ENCODE assay signal across 34 cellular contexts in genomic region chr12:79247494-79247893, GRCh38.
"Had no signal": no experiment of that assay in that cellular context is flagged by ENCODE, and none has a peak within 500 bp of the region (broad histone marks: within the 10 kb centered on the region; RNA-seq: fewer than 3 reads in every experiment).

No MANE protein-coding gene starts in this region.

- H3K4me3 ChIP-seq: ascending aorta, breast epithelium, cardiac muscle cell, colonic mucosa, esophagus squamous epithelium, gastroesophageal sphincter had no signal

- H3K4me1 ChIP-seq: ascending aorta, breast epithelium, colonic mucosa, esophagus squamous epithelium, gastroesophageal sphincter had no signal

- H3K36me3 Mint-ChIP-seq: activated CD4-positive, alpha-beta memory T cell treated with anti-CD3 and anti-CD28 coated beads for 36 hours; activated CD8-positive, alpha-beta memory T cell treated with anti-CD3 and anti-CD28 coated beads, Interleukin-2, amount 10 ng/mL, durations not matched to agents 7 days and 5 days; activated naive CD4-positive, alpha-beta T cell treated with anti-CD3 and anti-CD28 coated beads, Interleukin-2, amount 10 ng/mL, durations not matched to agents 7 days and 5 days; activated naive CD4-positive, alpha-beta T cell treated with anti-CD3 and anti-CD28 coated beads, Interleukin-2, amount 50 U/mL, for 72 hours; activated naive CD8-positive, alpha-beta T cell treated with anti-CD3 and anti-CD28 coated beads, Interleukin-2, amount 10 ng/mL, durations not matched to agents 7 days and 5 days had no signal

- H3K36me3 ChIP-seq: ascending aorta, breast epithelium, cardiac muscle cell, colonic mucosa, esophagus squamous epithelium, gastroesophageal sphincter had no signal

- H3K9me3 ChIP-seq: ascending aorta, breast epithelium, colonic mucosa, esophagus squamous epithelium, gastroesophageal sphincter had no signal

- H3K9me3 Mint-ChIP-seq: activated naive CD8-positive, alpha-beta T cell treated with anti-CD3 and anti-CD28 coated beads, Interleukin-2, amount 10 ng/mL, durations not matched to agents 7 days and 5 days had no signal

- H3K4me1 Mint-ChIP-seq: activated CD4-positive, alpha-beta T cell treated with anti-CD3 and anti-CD28 coated beads for 36 hours; activated CD4-positive, alpha-beta T cell treated with anti-CD3 and anti-CD28 coated beads, Interleukin-2, amount 10 ng/mL, durations not matched to agents 24 days and 14 days; activated CD8-positive, alpha-beta memory T cell treated with anti-CD3 and anti-CD28 coated beads, Interleukin-2, amount 10 ng/mL, durations not matched to agents 7 days and 5 days; activated naive CD4-positive, alpha-beta T cell treated with anti-CD3 and anti-CD28 coated beads, Interleukin-2, amount 10 ng/mL, durations not matched to agents 7 days and 5 days; activated naive CD8-positive, alpha-beta T cell treated with anti-CD3 and anti-CD28 coated beads, Interleukin-2, amount 10 ng/mL, durations not matched to agents 7 days and 5 days; brain; T-helper 17 cell had no signal

- DNase-seq: activated CD4-positive, alpha-beta memory T cell treated with anti-CD3 and anti-CD28 coated beads for 36 hours; activated CD4-positive, alpha-beta T cell treated with anti-CD3 and anti-CD28 coated beads for 36 hours; activated CD4-positive, alpha-beta T cell treated with anti-CD3 and anti-CD28 coated beads, Interleukin-2, amount 10 ng/mL, durations not matched to agents 24 days and 14 days; activated CD4-positive, CD25-positive, alpha-beta regulatory T cell; activated CD4-positive, CD25-positive, alpha-beta regulatory T cell treated with anti-CD3 and anti-CD28 coated beads, Interleukin-2, amount 50 U/mL, for 72 hours; activated CD8-positive, alpha-beta memory T cell treated with anti-CD3 and anti-CD28 coated beads, Interleukin-2, amount 10 ng/mL, durations not matched to agents 7 days and 5 days; activated CD8-positive, alpha-beta memory T cell treated with anti-CD3 and anti-CD28 coated beads, Interleukin-2, amount 50 U/mL, for 4 hours; activated CD8-positive, alpha-beta T cell treated with anti-CD3 and anti-CD28 coated beads, Interleukin-2, amount 10 ng/mL, durations not matched to agents 7 days and 5 days; activated gamma-delta T cell; activated naive CD4-positive, alpha-beta T cell; activated naive CD4-positive, alpha-beta T cell treated with anti-CD3 and anti-CD28 coated beads, Interleukin-2, amount 10 ng/mL, durations not matched to agents 7 days and 5 days; activated naive CD8-positive, alpha-beta T cell treated with anti-CD3 and anti-CD28 coated beads, Interleukin-2, amount 10 ng/mL, durations not matched to agents 7 days and 5 days; activated T-cell treated with anti-CD3 and anti-CD28 coated beads, Interleukin-2, amount 50 U/mL, for 1 hour; activated T-cell treated with anti-CD3 and anti-CD28 coated beads, Interleukin-2, amount 50 U/mL, for 72 hours; central memory CD4-positive, alpha-beta T cell; cerebellar nuclear complex; colonic mucosa; effector CD8-positive, alpha-beta T cell; esophagus squamous epithelium; foreskin melanocyte; T-helper 1 cell; T-helper 17 cell; T1000; WERI-Rb-1 had no signal

- H3K27ac Mint-ChIP-seq: activated CD4-positive, alpha-beta memory T cell treated with anti-CD3 and anti-CD28 coated beads for 36 hours; activated CD4-positive, alpha-beta T cell treated with anti-CD3 and anti-CD28 coated beads for 36 hours; activated CD4-positive, alpha-beta T cell treated with anti-CD3 and anti-CD28 coated beads, Interleukin-2, amount 10 ng/mL, durations not matched to agents 24 days and 14 days; activated CD8-positive, alpha-beta memory T cell treated with anti-CD3 and anti-CD28 coated beads, Interleukin-2, amount 10 ng/mL, durations not matched to agents 7 days and 5 days; activated CD8-positive, alpha-beta T cell treated with anti-CD3 and anti-CD28 coated beads, Interleukin-2, amount 10 ng/mL, durations not matched to agents 7 days and 5 days; activated naive CD4-positive, alpha-beta T cell treated with anti-CD3 and anti-CD28 coated beads, Interleukin-2, amount 10 ng/mL, durations not matched to agents 7 days and 5 days; activated naive CD4-positive, alpha-beta T cell treated with anti-CD3 and anti-CD28 coated beads, Interleukin-2, amount 50 U/mL, for 72 hours; activated naive CD8-positive, alpha-beta T cell treated with anti-CD3 and anti-CD28 coated beads, Interleukin-2, amount 10 ng/mL, durations not matched to agents 7 days and 5 days; activated T-cell treated with anti-CD3 and anti-CD28 coated beads, Interleukin-2, amount 50 U/mL, for 72 hours; brain; T-helper 17 cell; T-helper 2 cell treated with Interferon-gamma antibody and Interleukin-4, amounts not matched to agents 5 μg/mL and 100 μg/mL, for 36 hours had no signal

- H3K27me3 ChIP-seq: ascending aorta, breast epithelium, cardiac muscle cell, colonic mucosa, esophagus squamous epithelium, gastroesophageal sphincter had no signal

- H3K27ac ChIP-seq: ascending aorta, breast epithelium, cardiac muscle cell, colonic mucosa, epithelial cell of prostate, esophagus squamous epithelium, gastroesophageal sphincter, WERI-Rb-1 had no signal

- H3K4me3 Mint-ChIP-seq: activated CD4-positive, alpha-beta memory T cell treated with anti-CD3 and anti-CD28 coated beads for 36 hours; activated CD4-positive, alpha-beta T cell treated with anti-CD3 and anti-CD28 coated beads for 36 hours; activated CD4-positive, alpha-beta T cell treated with anti-CD3 and anti-CD28 coated beads, Interleukin-2, amount 10 ng/mL, durations not matched to agents 24 days and 14 days; activated CD8-positive, alpha-beta memory T cell treated with anti-CD3 and anti-CD28 coated beads, Interleukin-2, amount 10 ng/mL, durations not matched to agents 7 days and 5 days; activated CD8-positive, alpha-beta T cell treated with anti-CD3 and anti-CD28 coated beads, Interleukin-2, amount 10 ng/mL, durations not matched to agents 7 days and 5 days; activated naive CD4-positive, alpha-beta T cell treated with anti-CD3 and anti-CD28 coated beads, Interleukin-2, amount 10 ng/mL, durations not matched to agents 7 days and 5 days; activated naive CD8-positive, alpha-beta T cell treated with anti-CD3 and anti-CD28 coated beads, Interleukin-2, amount 10 ng/mL, durations not matched to agents 7 days and 5 days; activated T-cell treated with anti-CD3 and anti-CD28 coated beads, Interleukin-2, amount 50 U/mL, for 72 hours; brain; T-helper 17 cell; T-helper 2 cell treated with Interferon-gamma antibody and Interleukin-4, amounts not matched to agents 5 μg/mL and 100 μg/mL, for 36 hours had no signal

- H3K27me3 Mint-ChIP-seq: activated CD4-positive, alpha-beta memory T cell treated with anti-CD3 and anti-CD28 coated beads for 36 hours; activated CD4-positive, alpha-beta T cell treated with anti-CD3 and anti-CD28 coated beads for 36 hours; activated CD4-positive, alpha-beta T cell treated with anti-CD3 and anti-CD28 coated beads, Interleukin-2, amount 10 ng/mL, durations not matched to agents 24 days and 14 days; activated CD8-positive, alpha-beta memory T cell treated with anti-CD3 and anti-CD28 coated beads, Interleukin-2, amount 10 ng/mL, durations not matched to agents 7 days and 5 days; activated naive CD4-positive, alpha-beta T cell treated with anti-CD3 and anti-CD28 coated beads, Interleukin-2, amount 10 ng/mL, durations not matched to agents 7 days and 5 days; activated naive CD8-positive, alpha-beta T cell treated with anti-CD3 and anti-CD28 coated beads, Interleukin-2, amount 10 ng/mL, durations not matched to agents 7 days and 5 days; brain; T-helper 17 cell had no signal

- FAIRE-seq: endometrium, endothelial cell of umbilical vein had no signal
